9 cellular contexts compared by ENCODE assay signal in genomic region chr13:23608704-23609413, GRCh38. TPM values are rescaled to one million over a fixed set of nuclear protein-coding genes. Genes with fewer than 3 reads are reported as not detected.
DNase-seq lines count a peak whose midpoint lies in the region; ATAC-seq and TF ChIP-seq lines count a peak whose summit lies in the region.
"Had no signal": no experiment of that assay in that cellular context is flagged by ENCODE, and none has a peak within 500 bp of the region (broad histone marks: within the 10 kb centered on the region; RNA-seq: fewer than 3 reads in every experiment).

No MANE protein-coding gene starts in this region.

- TF ChIP-seq CTCF in C4-2B (conservative IDR thresholded peaks at IDR 0.05), result no peak

- no peaks in the 10 kb centered on the region for H3K36me3 Mint-ChIP-seq in natural killer cell treated with Interleukin-12 subunit alpha and Interleukin-12 subunit beta and Interleukin-15 and Interleukin-18, amount 100 ng/mL, for 72 hours

- ATAC-seq in natural killer cell treated with Interleukin-12 subunit alpha and Interleukin-12 subunit beta and Interleukin-15 and Interleukin-18, amount 100 ng/mL, for 72 hours, result no peak
- ATAC-seq in GM21619 (IDR thresholded peaks at IDR 0.05; ENCODE audit: unreplicated experiment) (no peak), HG03095 (IDR thresholded peaks at IDR 0.05; ENCODE audit: unreplicated experiment) (no peak)

- H3K27me3 Mint-ChIP-seq in natural killer cell treated with Interleukin-12 subunit alpha and Interleukin-12 subunit beta and Interleukin-15 and Interleukin-18, amount 100 ng/mL, for 72 hours, result peaks cover 18 to 24% of the 10 kb centered on the region in 2 donors

- in situ Hi-C loops in KBM-7 (cut with MboI; ENCODE audit: low pct_unique_long_range_greater_than_20kb, low sequenced_read_pairs), result no loop called here

- H3K27ac Mint-ChIP-seq in natural killer cell treated with Interleukin-12 subunit alpha and Interleukin-12 subunit beta and Interleukin-15 and Interleukin-18, amount 100 ng/mL, for 72 hours, result peak overlapping the region; percentile 61 to 68
- H3K27ac Mint-ChIP-seq: activated naive CD4-positive, alpha-beta T cell treated with anti-CD3 and anti-CD28 coated beads for 36 hours had no signal

- no peaks in the 10 kb centered on the region for H3K9me3 Mint-ChIP-seq in natural killer cell treated with Interleukin-12 subunit alpha and Interleukin-12 subunit beta and Interleukin-15 and Interleukin-18, amount 100 ng/mL, for 72 hours
- H3K9me3 Mint-ChIP-seq: activated naive CD4-positive, alpha-beta T cell treated with anti-CD3 and anti-CD28 coated beads for 36 hours had no signal

- DNase-seq in KBM-7 (peak; percentile 28), epithelial cell of prostate (ENCODE audit: low read depth, low spot score) (no peak), COR-L47 (lab: John Stamatoyannopoulos, UW) (no peak)
- no peak for DNase-seq in natural killer cell treated with Interleukin-12 subunit alpha and Interleukin-12 subunit beta and Interleukin-15 and Interleukin-18, amount 100 ng/mL, for 72 hours (ENCODE audit: low spot score)
- DNase-seq in stimulated activated CD4-positive, alpha-beta T cell treated with anti-CD3 and anti-CD28 coated beads, Interleukin-1b, Interleukin-23, amount 100 ng/mL, for 48 hours, result no peak
- DNase-seq: activated naive CD4-positive, alpha-beta T cell treated with anti-CD3 and anti-CD28 coated beads for 36 hours had no signal

- H3K4me3 Mint-ChIP-seq in natural killer cell treated with Interleukin-12 subunit alpha and Interleukin-12 subunit beta and Interleukin-15 and Interleukin-18, amount 100 ng/mL, for 72 hours, result peak overlapping the region; percentile 65
- H3K4me3 Mint-ChIP-seq: activated naive CD4-positive, alpha-beta T cell treated with anti-CD3 and anti-CD28 coated beads for 36 hours had no signal

- peaks cover 12 to 19% of the 10 kb centered on the region in 2 donors for H3K4me1 Mint-ChIP-seq in natural killer cell treated with Interleukin-12 subunit alpha and Interleukin-12 subunit beta and Interleukin-15 and Interleukin-18, amount 100 ng/mL, for 72 hours (ENCODE audit: low read depth in 2 of 2)

- peak overlapping the region; percentile 84 for H3K27ac ChIP-seq in C4-2B
- H3K27ac ChIP-seq in epithelial cell of prostate, result peak overlapping the region; percentile 21

RNA-seq across cellular contexts. Expression of gene TNFRSF19, which starts 38.6 kb away (rescaled TPM):
- total RNA-seq in natural killer cell treated with Interleukin-12 subunit alpha and Interleukin-12 subunit beta and Interleukin-15 and Interleukin-18, amount 100 ng/mL, for 72 hours, result under 1 TPM; 0.14 to 0.17 TPM
- total RNA-seq: activated naive CD4-positive, alpha-beta T cell treated with anti-CD3 and anti-CD28 coated beads for 36 hours had no signal
